ENCODE assay signal across 9 cellular contexts in genomic region chr2:108377815-108378630, GRCh38. TPM values are rescaled to one million over a fixed set of nuclear protein-coding genes. Genes with fewer than 3 reads are reported as not detected.
DNase-seq lines count a peak whose midpoint lies in the region; ATAC-seq and TF ChIP-seq lines count a peak whose summit lies in the region.
"Had no signal": no experiment of that assay in that cellular context is flagged by ENCODE, and none has a peak within 500 bp of the region (broad histone marks: within the 10 kb centered on the region; RNA-seq: fewer than 3 reads in every experiment).

Gene SULT1C4 (plus strand): TSS chr2:108377954. CDS start chr2:108378338, 384 bp downstream.

- H3K4me3 ChIP-seq in ACC112 (ENCODE audit: low read depth, low read length), result no peak within 1 kb of the TSS
- peak within 1 kb of the TSS in 1 of 4 donors; percentile 40 for H3K4me3 ChIP-seq in adrenal gland
- H3K4me3 ChIP-seq in neutrophil (ENCODE audit: low read depth in 1 of 2, low read length in 1 of 2), result peak within 1 kb of the TSS; percentile 52 to 54

- H3K27me3 ChIP-seq in ACC112 (ENCODE audit: insufficient read depth, low read length), result no peaks in the 10 kb centered on the region
- no peaks in the 10 kb centered on the region for H3K27me3 ChIP-seq in adrenal gland
- H3K27me3 ChIP-seq in neutrophil, result no peaks in the 10 kb centered on the region

- WGBS in adrenal gland, 4 donors, result 28 to 37% (median 30%) methylated on average over 13 of the region's 13 CpGs

- DNase-seq in adrenal gland (peak in 6 of 7 donors; percentile 23 to 59 (median 31)), left ventricle myocardium superior (peak; percentile 71), DMS153 treated with DMSO at 0.1 percent for 48 hours (lab: John Stamatoyannopoulos, UW; ENCODE audit: unreplicated experiment) (no peak)
- DNase-seq in activated CD4-positive, alpha-beta T cell treated with anti-CD3 and anti-CD28 coated beads for 1 hour, result no peak
- DNase-seq in stimulated activated CD8-positive, alpha-beta memory T cell treated with anti-CD3 and anti-CD28 coated beads, Interleukin-4, amount 100 ng/mL, for 48 hours, result no peak

- no peaks in the 10 kb centered on the region for H3K79me2 ChIP-seq in ACC112 (ENCODE audit: control insufficient read depth, insufficient read depth, low read length, unreplicated experiment)

- peak within 1 kb of the TSS; percentile 52 for H2AFZ ChIP-seq in ACC112 (ENCODE audit: low read length, unreplicated experiment)

- TF ChIP-seq CTCF in adrenal gland (IDR thresholded peaks at IDR 0.05) (no peak), neutrophil (IDR thresholded peaks at IDR 0.05) (no peak)

- H3K36me3 ChIP-seq in ACC112 (ENCODE audit: insufficient read depth, low read length) (no peaks in the 10 kb centered on the region), adrenal gland (replicated peaks in 1 of 2) (no peaks in the 10 kb centered on the region), neutrophil (no peaks in the 10 kb centered on the region)

- intact Hi-C loops in adrenal gland (cut with DNase I) (loop anchor here in 1 of 2 donors (10.0 kb wide), 1 partner anchor 67 kb away; the partner anchor contains the start of gene GCC2), left ventricle myocardium superior (cut with micrococcal nuclease) (no loop called here)

- H3K9me3 ChIP-seq in adrenal gland (replicated peaks in 1 of 3), result no peaks in the 10 kb centered on the region
- H3K9me3 ChIP-seq in neutrophil, result no peaks in the 10 kb centered on the region

- TF ChIP-seq POLR2A in adrenal gland (IDR thresholded peaks at IDR 0.05), result no peak

- ATAC-seq in left ventricle myocardium superior, result peak; percentile 84
- no peak for ATAC-seq in GM21515 (IDR thresholded peaks at IDR 0.05; ENCODE audit: unreplicated experiment)

- no peak within 1 kb of the TSS for H3K27ac ChIP-seq in ACC112 (ENCODE audit: low read depth, low read length)
- peak within 1 kb of the TSS in 3 of 5 donors; percentile 26 to 53 (median 42) for H3K27ac ChIP-seq in adrenal gland
- peak within 1 kb of the TSS; percentile 57 for H3K27ac ChIP-seq in neutrophil

- H3K4me1 ChIP-seq in ACC112 (ENCODE audit: control insufficient read depth, insufficient read depth, low read length, unreplicated experiment), result peaks cover 8% of the 10 kb centered on the region
- no peaks in the 10 kb centered on the region for H3K4me1 ChIP-seq in adrenal gland (replicated peaks in 1 of 2)
- H3K4me1 ChIP-seq in neutrophil (ENCODE audit: control insufficient read depth in 1 of 2, insufficient read depth in 1 of 2, low read depth in 1 of 2, low read length in 1 of 2), result peaks cover 11 to 18% of the 10 kb centered on the region in 2 experiments

RNA-seq across cellular contexts. Expression of gene SULT1C4, which starts in this region (rescaled TPM):
- total RNA-seq in adrenal gland (10 to 100 TPM in 1 of 8 donors, 1 to 10 TPM in 5, under 1 TPM in 2; 0.86 to 14.4 (median 2.1) TPM), left ventricle myocardium superior (3.2 TPM)
- polyA plus RNA-seq in adrenal gland, result 1 to 10 TPM in 1 of 3 donors, under 1 TPM in 2; 0.34 to 1.2 (median 0.80) TPM
- total RNA-seq: LHCN-M2 had no signal

Comparison
In these comparisons a context has a peak if more than half of its experiments do, and no peak if none do; other contexts are left out.
1. DNase-seq: peak in adrenal gland (6 of 7) and left ventricle myocardium superior (single experiment); none in activated CD4-positive, alpha-beta T cell treated with anti-CD3 and anti-CD28 coated beads for 1 hour (single experiment), stimulated activated CD8-positive, alpha-beta memory T cell treated with anti-CD3 and anti-CD28 coated beads, Interleukin-4, amount 100 ng/mL, for 48 hours (single experiment) and DMS153 treated with DMSO at 0.1 percent for 48 hours (single experiment).